In the genomic region with DNA sequence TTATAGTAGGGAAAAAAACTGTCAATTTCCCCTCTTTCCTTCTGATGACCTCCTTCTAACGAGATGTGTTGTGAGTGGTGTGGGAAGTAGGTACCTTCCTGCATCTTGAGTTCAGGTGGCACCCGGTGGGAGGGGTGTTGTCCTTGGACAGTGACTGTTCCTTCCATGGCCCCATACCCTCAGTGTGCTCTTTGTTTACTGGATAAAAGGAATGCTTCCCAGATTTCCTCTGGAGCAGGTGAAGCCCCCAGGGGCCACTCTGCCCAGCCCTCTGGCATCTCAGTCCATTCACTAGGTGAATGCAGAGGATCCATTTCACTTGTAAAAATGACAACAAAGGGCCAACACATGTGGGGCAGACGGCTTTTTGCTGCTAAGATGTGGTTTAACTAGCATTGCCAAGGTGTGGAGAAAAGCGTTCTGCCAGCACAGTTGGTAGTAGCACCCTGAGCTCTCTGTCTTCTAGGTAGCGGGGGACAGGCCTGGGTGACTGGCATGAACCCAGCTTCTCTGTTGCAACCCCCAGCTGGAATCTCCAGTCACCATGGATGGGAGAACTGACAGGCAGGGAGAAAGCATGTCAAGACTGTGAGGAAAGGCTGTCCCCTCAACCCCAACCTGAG, we compare ENCODE assay signal across 20 cellular contexts. TPM values are rescaled to one million over a fixed set of nuclear protein-coding genes. Genes with fewer than 3 reads are reported as not detected.
"Had no signal": no experiment of that assay in that cellular context is flagged by ENCODE, and none has a peak within 500 bp of the region (broad histone marks: within the 10 kb centered on the region; RNA-seq: fewer than 3 reads in every experiment).

No MANE protein-coding gene starts in this region.

- H3K27ac ChIP-seq: body of pancreas, epithelial cell of prostate, transverse colon, WERI-Rb-1 had no signal

- H3K4me3 Mint-ChIP-seq: activated CD8-positive, alpha-beta T cell treated with anti-CD3 and anti-CD28 coated beads, Interleukin-2, amount 10 ng/mL, durations not matched to agents 7 days and 5 days; activated T-cell treated with anti-CD3 and anti-CD28 coated beads, Interleukin-2, amount 50 U/mL, for 72 hours; central memory CD8-positive, alpha-beta T cell; immature natural killer cell had no signal

- H3K9me3 Mint-ChIP-seq: activated naive CD4-positive, alpha-beta T cell treated with anti-CD3 and anti-CD28 coated beads, Interleukin-2, amount 50 U/mL, for 72 hours; activated T-cell treated with anti-CD3 and anti-CD28 coated beads, Interleukin-2, amount 50 U/mL, for 72 hours; central memory CD8-positive, alpha-beta T cell; immature natural killer cell; stimulated activated naive B cell treated with anti-CD40 and anti-IgM and Interleukin-4, amounts not matched to agents 10 μg/mL and 1 μg/mL and 100 μg/mL, for 72 hours had no signal

- DNase-seq: activated CD4-positive, alpha-beta T cell treated with anti-CD3 and anti-CD28 coated beads for 48 hours; activated CD8-positive, alpha-beta memory T cell treated with anti-CD3 and anti-CD28 coated beads, Interleukin-2, amount 50 U/mL, for 48 hours; activated CD8-positive, alpha-beta T cell treated with anti-CD3 and anti-CD28 coated beads, Interleukin-2, amount 10 ng/mL, durations not matched to agents 7 days and 5 days; activated gamma-delta T cell; activated T-cell treated with anti-CD3 and anti-CD28 coated beads, Interleukin-2, amount 50 U/mL, for 72 hours; body of pancreas; cortex of kidney; effector CD4-positive, alpha-beta T cell; heart left ventricle; immature natural killer cell; midbrain; stimulated activated naive B cell treated with anti-CD40 and anti-IgM and Interleukin-4, amounts not matched to agents 10 μg/mL and 1 μg/mL and 100 μg/mL, for 72 hours; transverse colon; WERI-Rb-1 had no signal

- ATAC-seq: activated CD8-positive, alpha-beta T cell treated with anti-CD3 and anti-CD28 coated beads, Interleukin-2, amount 10 ng/mL, durations not matched to agents 7 days and 5 days; activated naive CD4-positive, alpha-beta T cell treated with anti-CD3 and anti-CD28 coated beads, Interleukin-2, amount 50 U/mL, for 72 hours; activated T-cell treated with anti-CD3 and anti-CD28 coated beads, Interleukin-2, amount 50 U/mL, for 72 hours; body of pancreas; heart left ventricle; stimulated activated naive B cell treated with anti-CD40 and anti-IgM and Interleukin-4, amounts not matched to agents 10 μg/mL and 1 μg/mL and 100 μg/mL, for 72 hours had no signal

- H3K36me3 ChIP-seq: transverse colon, WERI-Rb-1 had no signal

- H3K27ac Mint-ChIP-seq: activated CD8-positive, alpha-beta T cell treated with anti-CD3 and anti-CD28 coated beads, Interleukin-2, amount 10 ng/mL, durations not matched to agents 7 days and 5 days; activated naive CD4-positive, alpha-beta T cell treated with anti-CD3 and anti-CD28 coated beads, Interleukin-2, amount 50 U/mL, for 72 hours; activated T-cell treated with anti-CD3 and anti-CD28 coated beads, Interleukin-2, amount 50 U/mL, for 72 hours; immature natural killer cell; stimulated activated naive B cell treated with anti-CD40 and anti-IgM and Interleukin-4, amounts not matched to agents 10 μg/mL and 1 μg/mL and 100 μg/mL, for 72 hours had no signal

- H3K9me3 ChIP-seq: body of pancreas, heart left ventricle, transverse colon had no signal

- H3K36me3 Mint-ChIP-seq: activated naive CD4-positive, alpha-beta T cell treated with anti-CD3 and anti-CD28 coated beads, Interleukin-2, amount 50 U/mL, for 72 hours; immature natural killer cell had no signal

- H3K4me1 Mint-ChIP-seq: central memory CD8-positive, alpha-beta T cell; immature natural killer cell had no signal

- H3K4me3 ChIP-seq: body of pancreas, heart left ventricle, lung, transverse colon had no signal

RNA-seq across cellular contexts. Expression of a gene that starts 6.9 kb away (rescaled TPM):
- total RNA-seq: activated CD8-positive, alpha-beta T cell treated with anti-CD3 and anti-CD28 coated beads, Interleukin-2, amount 10 ng/mL, durations not matched to agents 7 days and 5 days; myocyte; T-helper 1 cell treated with Interleukin-12 subunit alpha and Interleukin-12 subunit beta and Interleukin-4 antibody, amounts not matched to agents 30 ng/mL and 1 ng/mL, for 36 hours had no signal
- polyA plus RNA-seq: immature natural killer cell had no signal
